Comparison of ENCODE assay signal across 1 cellular context in genomic region chr10:45471531-45472310, GRCh38.
A peak's percentile ranks its signal among the peaks of the same experiment; 100 is the strongest.
TF ChIP-seq lines count a peak whose summit lies in the region.

No MANE protein-coding gene starts in this region.

TF ChIP-seq in K562, 482 proteins besides CTCF, POLR2A, EP300 and RAD21 (continued from another document):
- TF ChIP-seq GMEB1 (CRISPR knock-in tag; IDR thresholded peaks at IDR 0.05) (no peak), NR3C1 (CRISPR knock-in tag; IDR thresholded peaks at IDR 0.05) (no peak), ZNF830 (CRISPR knock-in tag; IDR thresholded peaks at IDR 0.05) (no peak), ZFP1 (CRISPR knock-in tag; IDR thresholded peaks at IDR 0.05) (no peak), ZSCAN32 (CRISPR knock-in tag; IDR thresholded peaks at IDR 0.05) (no peak), ZNF583 (CRISPR knock-in tag; IDR thresholded peaks at IDR 0.05) (no peak), NR2C2 (CRISPR knock-in tag; IDR thresholded peaks at IDR 0.05) (no peak), NR2C2 (tag; IDR thresholded peaks at IDR 0.05) (no peak), NFRKB (IDR thresholded peaks at IDR 0.05; ENCODE audit: low read depth) (0 out of 2 replicates have a peak, but pooled peaks have one; percentile 11), SLC30A9 (CRISPR knock-in tag; IDR thresholded peaks at IDR 0.05) (no peak), HOMEZ (CRISPR knock-in tag; IDR thresholded peaks at IDR 0.05) (no peak), ZNF639 (CRISPR knock-in tag; conservative IDR thresholded peaks at IDR 0.05 in 1 of 2, IDR thresholded peaks at IDR 0.05 in 1 of 2) (peak in 1 of 2 experiments; percentile 50; a peak in 1 of 4 replicates), FUS (optimal IDR thresholded peaks at IDR 0.05; ENCODE audit: low read depth, low read length) (no peak), L3MBTL2 (IDR thresholded peaks at IDR 0.05) (0 out of 2 replicates have a peak, but pooled peaks have one; percentile 10), PBX2 (CRISPR knock-in tag; IDR thresholded peaks at IDR 0.05; ENCODE audit: low read depth) (no peak), PBX2 (tag; conservative IDR thresholded peaks at IDR 0.05; ENCODE audit: low read depth) (0 out of 2 replicates have a peak, but pooled peaks have one; percentile 29), NR2C1 (IDR thresholded peaks at IDR 0.05) (no peak), NR2C1 (tag; IDR thresholded peaks at IDR 0.05) (0 out of 2 replicates have a peak, but pooled peaks have one; percentile 11), SREBF2 (CRISPR knock-in tag; IDR thresholded peaks at IDR 0.05) (no peak), ZNF311 (CRISPR knock-in tag; IDR thresholded peaks at IDR 0.05) (no peak), SMARCA5 (IDR thresholded peaks at IDR 0.05) (no peak), ZNF766 (CRISPR knock-in tag; conservative IDR thresholded peaks at IDR 0.05) (peak; percentile 61; the same call in 1 of the 2 replicates), WHSC1 (IDR thresholded peaks at IDR 0.05; ENCODE audit: low read length) (peak; percentile 86), ELF4 (CRISPR knock-in tag; IDR thresholded peaks at IDR 0.05) (0 out of 2 replicates have a peak, but pooled peaks have one; percentile 24), MCM5 (IDR thresholded peaks at IDR 0.05; ENCODE audit: low read depth) (no peak), ZC3H4 (CRISPR knock-in tag; IDR thresholded peaks at IDR 0.05; ENCODE audit: borderline replicate concordance) (no peak), ZNF76 (CRISPR knock-in tag; IDR thresholded peaks at IDR 0.05; ENCODE audit: borderline replicate concordance) (no peak), SPI1 (IDR thresholded peaks at IDR 0.05; ENCODE audit: borderline replicate concordance, low read depth, low read length) (0 out of 2 replicates have a peak, but pooled peaks have one; percentile 15), NR4A1 (CRISPR knock-in tag; IDR thresholded peaks at IDR 0.05) (no peak), NR4A1 (tag; IDR thresholded peaks at IDR 0.05) (0 out of 2 replicates have a peak, but pooled peaks have one; percentile 42)
- TF ChIP-seq, protein P1, sequence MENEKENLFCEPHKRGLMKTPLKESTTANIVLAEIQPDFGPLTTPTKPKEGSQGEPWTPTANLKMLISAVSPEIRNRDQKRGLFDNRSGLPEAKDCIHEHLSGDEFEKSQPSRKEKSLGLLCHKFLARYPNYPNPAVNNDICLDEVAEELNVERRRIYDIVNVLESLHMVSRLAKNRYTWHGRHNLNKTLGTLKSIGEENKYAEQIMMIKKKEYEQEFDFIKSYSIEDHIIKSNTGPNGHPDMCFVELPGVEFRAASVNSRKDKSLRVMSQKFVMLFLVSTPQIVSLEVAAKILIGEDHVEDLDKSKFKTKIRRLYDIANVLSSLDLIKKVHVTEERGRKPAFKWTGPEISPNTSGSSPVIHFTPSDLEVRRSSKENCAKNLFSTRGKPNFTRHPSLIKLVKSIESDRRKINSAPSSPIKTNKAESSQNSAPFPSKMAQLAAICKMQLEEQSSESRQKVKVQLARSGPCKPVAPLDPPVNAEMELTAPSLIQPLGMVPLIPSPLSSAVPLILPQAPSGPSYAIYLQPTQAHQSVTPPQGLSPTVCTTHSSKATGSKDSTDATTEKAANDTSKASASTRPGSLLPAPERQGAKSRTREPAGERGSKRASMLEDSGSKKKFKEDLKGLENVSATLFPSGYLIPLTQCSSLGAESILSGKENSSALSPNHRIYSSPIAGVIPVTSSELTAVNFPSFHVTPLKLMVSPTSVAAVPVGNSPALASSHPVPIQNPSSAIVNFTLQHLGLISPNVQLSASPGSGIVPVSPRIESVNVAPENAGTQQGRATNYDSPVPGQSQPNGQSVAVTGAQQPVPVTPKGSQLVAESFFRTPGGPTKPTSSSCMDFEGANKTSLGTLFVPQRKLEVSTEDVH (IDR thresholded peaks at IDR 0.05; ENCODE audit: low read depth, partially characterized antibody) = no peak
- TF ChIP-seq, protein P2, sequence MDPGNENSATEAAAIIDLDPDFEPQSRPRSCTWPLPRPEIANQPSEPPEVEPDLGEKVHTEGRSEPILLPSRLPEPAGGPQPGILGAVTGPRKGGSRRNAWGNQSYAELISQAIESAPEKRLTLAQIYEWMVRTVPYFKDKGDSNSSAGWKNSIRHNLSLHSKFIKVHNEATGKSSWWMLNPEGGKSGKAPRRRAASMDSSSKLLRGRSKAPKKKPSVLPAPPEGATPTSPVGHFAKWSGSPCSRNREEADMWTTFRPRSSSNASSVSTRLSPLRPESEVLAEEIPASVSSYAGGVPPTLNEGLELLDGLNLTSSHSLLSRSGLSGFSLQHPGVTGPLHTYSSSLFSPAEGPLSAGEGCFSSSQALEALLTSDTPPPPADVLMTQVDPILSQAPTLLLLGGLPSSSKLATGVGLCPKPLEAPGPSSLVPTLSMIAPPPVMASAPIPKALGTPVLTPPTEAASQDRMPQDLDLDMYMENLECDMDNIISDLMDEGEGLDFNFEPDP (CRISPR knock-in tag; IDR thresholded peaks at IDR 0.05) = no peak
- TF ChIP-seq, protein P3, sequence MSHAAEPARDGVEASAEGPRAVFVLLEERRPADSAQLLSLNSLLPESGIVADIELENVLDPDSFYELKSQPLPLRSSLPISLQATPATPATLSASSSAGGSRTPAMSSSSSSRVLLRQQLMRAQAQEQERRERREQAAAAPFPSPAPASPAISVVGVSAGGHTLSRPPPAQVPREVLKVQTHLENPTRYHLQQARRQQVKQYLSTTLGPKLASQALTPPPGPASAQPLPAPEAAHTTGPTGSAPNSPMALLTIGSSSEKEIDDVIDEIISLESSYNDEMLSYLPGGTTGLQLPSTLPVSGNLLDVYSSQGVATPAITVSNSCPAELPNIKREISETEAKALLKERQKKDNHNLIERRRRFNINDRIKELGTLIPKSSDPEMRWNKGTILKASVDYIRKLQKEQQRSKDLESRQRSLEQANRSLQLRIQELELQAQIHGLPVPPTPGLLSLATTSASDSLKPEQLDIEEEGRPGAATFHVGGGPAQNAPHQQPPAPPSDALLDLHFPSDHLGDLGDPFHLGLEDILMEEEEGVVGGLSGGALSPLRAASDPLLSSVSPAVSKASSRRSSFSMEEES (CRISPR knock-in tag; IDR thresholded peaks at IDR 0.05) = no peak
